8 cellular contexts compared by ENCODE assay signal in the genomic region with DNA sequence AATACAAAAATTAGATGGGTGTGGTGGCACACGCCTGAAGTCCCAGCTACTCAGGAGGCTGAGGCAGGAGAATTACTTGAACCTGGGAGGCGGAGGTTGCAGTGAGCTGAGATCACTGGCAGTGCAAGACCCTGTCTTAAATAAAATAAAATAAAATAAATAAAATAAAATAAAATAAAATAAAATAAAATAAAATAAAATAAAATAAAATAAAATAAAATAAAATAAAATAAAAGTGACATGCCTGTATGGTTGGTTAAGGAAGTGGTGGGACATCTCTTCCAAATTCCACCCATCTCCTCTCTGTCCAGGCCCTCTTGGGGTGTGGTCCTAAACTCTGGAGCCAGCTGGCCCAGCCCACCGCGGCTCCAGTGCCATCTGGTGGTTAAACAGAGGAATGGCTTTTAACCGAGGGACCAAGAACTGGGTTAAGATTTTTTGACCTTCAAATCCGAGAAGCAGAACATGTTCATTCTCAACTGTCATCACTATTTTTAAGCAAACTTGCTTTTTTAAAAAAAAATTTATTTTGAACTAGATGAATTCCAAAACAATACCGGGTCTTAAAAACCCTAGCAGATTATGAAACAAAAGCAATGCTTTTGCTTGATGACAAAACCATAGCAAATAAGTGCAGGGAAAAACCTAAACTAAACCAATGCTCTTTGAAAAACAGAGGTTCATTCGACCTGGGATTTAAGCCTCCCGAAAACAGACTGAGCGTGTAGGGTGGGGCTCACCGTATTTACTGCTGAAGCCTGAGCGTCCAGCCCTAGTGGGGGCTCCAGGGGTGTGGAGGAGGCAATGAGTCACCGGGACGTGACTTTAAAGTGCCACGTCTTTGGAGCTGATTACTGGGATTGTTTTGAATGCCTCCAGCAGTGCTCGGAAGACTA.
A peak's percentile ranks its signal among the peaks of the same experiment; 100 is the strongest.
DNase-seq lines count a peak whose midpoint lies in the region; ATAC-seq and TF ChIP-seq lines count a peak whose summit lies in the region.

No MANE protein-coding gene starts in this region.

- no peaks in the 10 kb centered on the region for H3K9me3 Mint-ChIP-seq in stimulated activated memory B cell treated with anti-CD40 and anti-IgM and Interleukin-4, amounts not matched to agents 10 μg/mL and 1 μg/mL and 100 μg/mL, for 72 hours

- H3K9ac ChIP-seq in KMS-11: no peak overlapping the region
- no peak overlapping the region for H3K9ac ChIP-seq in mammary epithelial cell (ENCODE audit: insufficient read depth, low read length)

- H3K4me3 ChIP-seq in GM12875 (ENCODE audit: low read depth, low read length) (no peak overlapping the region), KMS-11 (IDR thresholded peaks at IDR 0.05; ENCODE audit: insufficient read depth, low read depth, low read length) (no peak overlapping the region), mammary epithelial cell (replicated peaks in 1 of 3; ENCODE audit: insufficient read depth in 1 of 3, low read depth in 2 of 3, low read length in 3 of 3) (no peak overlapping the region)

- TF ChIP-seq CTCF in GM12875 (IDR thresholded peaks at IDR 0.05; ENCODE audit: borderline replicate concordance, insufficient read depth, low read depth, low read length): peak; percentile 71
- TF ChIP-seq CTCF in KMS-11 (conservative IDR thresholded peaks at IDR 0.05; ENCODE audit: low read depth, low read length): peak; percentile 82
- peak; percentile 77 to 91 for TF ChIP-seq CTCF in mammary epithelial cell (conservative IDR thresholded peaks at IDR 0.05 in 1 of 2, IDR thresholded peaks at IDR 0.05 in 1 of 2; ENCODE audit: extremely low read depth in 1 of 2, insufficient read depth in 1 of 2, low read depth in 1 of 2, low read length in 2 of 2)

- DNase-seq in Ammon's horn (ENCODE audit: low spot score) (peak; percentile 36), SKM-1 (lab: John Stamatoyannopoulos, UW; ENCODE audit: unreplicated experiment) (peak; percentile 60), mammary epithelial cell (peak; percentile 41), left lobe of liver (ENCODE audit: low spot score) (peak; percentile 58)

- H3K4me3 Mint-ChIP-seq in stimulated activated memory B cell treated with anti-CD40 and anti-IgM and Interleukin-4, amounts not matched to agents 10 μg/mL and 1 μg/mL and 100 μg/mL, for 72 hours: no peak overlapping the region

- in situ Hi-C loops in mammary epithelial cell (cut with MboI; ENCODE audit: low sequenced_read_pairs in 2 of 2): no loop called here

- intact Hi-C loops in mammary epithelial cell (cut with micrococcal nuclease): loop anchor here (1.0 kb wide), 3 partner anchors 25 to 188 kb away; no protein-coding TSS in a partner anchor

- H3K27ac ChIP-seq in KMS-11 (no peak overlapping the region), mammary epithelial cell (ENCODE audit: insufficient read depth, low read depth, low read length) (no peak overlapping the region)

- peaks cover 12% of the 10 kb centered on the region for H3K36me3 Mint-ChIP-seq in stimulated activated memory B cell treated with anti-CD40 and anti-IgM and Interleukin-4, amounts not matched to agents 10 μg/mL and 1 μg/mL and 100 μg/mL, for 72 hours

- no TSS peak for BruUV-seq in mammary epithelial cell (replicated peaks; lab: Mats Ljungman, UMichigan)

- no peaks in the 10 kb centered on the region for H3K9me3 ChIP-seq in mammary epithelial cell (replicated peaks; ENCODE audit: insufficient read depth, low read length)

- ATAC-seq in left lobe of liver: peak; percentile 95
- ATAC-seq in stimulated activated memory B cell treated with anti-CD40 and anti-IgM and Interleukin-4, amounts not matched to agents 10 μg/mL and 1 μg/mL and 100 μg/mL, for 72 hours: peak; percentile 65
- ATAC-seq in HG02981 (IDR thresholded peaks at IDR 0.05; ENCODE audit: unreplicated experiment): no peak

- H3K4me1 ChIP-seq in KMS-11 (ENCODE audit: low read depth, poor library complexity, severe bottlenecking): peaks cover 3% of the 10 kb centered on the region
- peaks cover 27% of the 10 kb centered on the region for H3K4me1 ChIP-seq in mammary epithelial cell (ENCODE audit: insufficient read depth, low read length)

- H4K20me1 ChIP-seq in KMS-11 (ENCODE audit: insufficient read depth) (no peaks in the 10 kb centered on the region), mammary epithelial cell (ENCODE audit: insufficient read depth, low read length) (no peaks in the 10 kb centered on the region)

- no peaks in the 10 kb centered on the region for H3K4me1 Mint-ChIP-seq in stimulated activated memory B cell treated with anti-CD40 and anti-IgM and Interleukin-4, amounts not matched to agents 10 μg/mL and 1 μg/mL and 100 μg/mL, for 72 hours

- CTCF ChIA-PET in mammary epithelial cell (lab: Charles Lee; ENCODE audit: low non-redundant PET): interaction anchor here (0.6 to 0.7 kb wide), 2 partner anchors 20 to 1014 kb away, joined by 3 to 8 read pairs; no protein-coding TSS in a partner anchor

- dilution Hi-C loops in mammary epithelial cell (cut with HindIII; ENCODE audit: low sequenced_read_pairs): no loop called here

- H3K27me3 Mint-ChIP-seq in stimulated activated memory B cell treated with anti-CD40 and anti-IgM and Interleukin-4, amounts not matched to agents 10 μg/mL and 1 μg/mL and 100 μg/mL, for 72 hours: peaks cover 15% of the 10 kb centered on the region

- no peaks in the 10 kb centered on the region for H3K79me2 ChIP-seq in KMS-11 (ENCODE audit: insufficient read depth, low read depth)
- no peaks in the 10 kb centered on the region for H3K79me2 ChIP-seq in mammary epithelial cell (ENCODE audit: insufficient read depth, low read length)

- no peak overlapping the region for H3K27ac Mint-ChIP-seq in stimulated activated memory B cell treated with anti-CD40 and anti-IgM and Interleukin-4, amounts not matched to agents 10 μg/mL and 1 μg/mL and 100 μg/mL, for 72 hours

- H3K4me2 ChIP-seq in KMS-11: no peak overlapping the region
- H3K4me2 ChIP-seq in mammary epithelial cell (ENCODE audit: insufficient read depth, low read depth, low read length): no peak overlapping the region

- H3K36me3 ChIP-seq in KMS-11 (ENCODE audit: insufficient read depth) (no peaks in the 10 kb centered on the region), mammary epithelial cell (ENCODE audit: insufficient read depth, low read length) (no peaks in the 10 kb centered on the region)

- H2AFZ ChIP-seq in KMS-11 (ENCODE audit: low read depth) (no peak overlapping the region), mammary epithelial cell (ENCODE audit: low read depth, low read length) (no peak overlapping the region)

- 48% methylated on average over 16 of the region's 16 CpGs for WGBS in mammary epithelial cell (ENCODE audit: low coverage, missing lambda C conversion rate)

- H3K27me3 ChIP-seq in KMS-11 (ENCODE audit: insufficient read depth, low read depth) (no peaks in the 10 kb centered on the region), mammary epithelial cell (ENCODE audit: insufficient read depth, low read length) (no peaks in the 10 kb centered on the region)
